Comparison of ENCODE assay signal across 1 cellular context in the genomic region with DNA sequence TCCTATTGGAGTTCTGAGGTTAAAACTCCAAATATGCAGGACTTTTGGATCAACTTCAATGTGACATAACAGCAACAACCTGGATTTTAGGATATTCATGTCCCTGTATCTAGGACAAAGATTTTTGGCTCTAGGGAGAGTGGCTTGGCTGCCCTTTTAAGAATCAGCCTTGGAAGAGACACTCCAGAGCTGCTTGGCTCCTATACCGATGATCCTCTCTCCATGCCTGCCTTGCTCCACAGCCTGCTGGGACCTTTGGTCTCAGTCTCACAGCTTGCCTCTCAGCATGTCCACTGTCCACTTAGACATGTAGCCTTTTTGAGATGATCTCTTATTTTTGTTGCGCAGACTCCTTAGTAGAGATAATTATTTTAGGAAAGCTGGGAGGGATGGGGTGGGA.
TF ChIP-seq lines count a peak whose summit lies in the region.

No MANE protein-coding gene starts in this region.

TF ChIP-seq in K562, 482 proteins besides CTCF, POLR2A, EP300 and RAD21:
- TF ChIP-seq ZNF445 (CRISPR knock-in tag; IDR thresholded peaks at IDR 0.05; ENCODE audit: low read depth) (no peak), ZNF444 (CRISPR knock-in tag; IDR thresholded peaks at IDR 0.05) (no peak), SRSF1 (IDR thresholded peaks at IDR 0.05; ENCODE audit: low read depth, low read length) (no peak)
- TF ChIP-seq, protein P1, sequence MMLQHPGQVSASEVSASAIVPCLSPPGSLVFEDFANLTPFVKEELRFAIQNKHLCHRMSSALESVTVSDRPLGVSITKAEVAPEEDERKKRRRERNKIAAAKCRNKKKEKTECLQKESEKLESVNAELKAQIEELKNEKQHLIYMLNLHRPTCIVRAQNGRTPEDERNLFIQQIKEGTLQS (IDR thresholded peaks at IDR 0.05): no peak
- TF ChIP-seq, protein P1 (CRISPR knock-in tag; conservative IDR thresholded peaks at IDR 0.05): no peak
